Comparison of ENCODE assay signal across 12 cellular contexts in genomic region chr2:24315669-24316068, GRCh38. TPM values are rescaled to one million over a fixed set of nuclear protein-coding genes. Genes with fewer than 3 reads are reported as not detected.
DNase-seq lines count a peak whose midpoint lies in the region; ATAC-seq and TF ChIP-seq lines count a peak whose summit lies in the region.
"Had no signal": no experiment of that assay in that cellular context is flagged by ENCODE, and none has a peak within 500 bp of the region (broad histone marks: within the 10 kb centered on the region; RNA-seq: fewer than 3 reads in every experiment).

No MANE protein-coding gene starts in this region.

- H3F3A ChIP-seq in OCI-LY1 (ENCODE audit: insufficient read depth, low read length), result no peaks in the 10 kb centered on the region

- H3K4me3 ChIP-seq in CD4-positive, alpha-beta memory T cell (ENCODE audit: low read length in 2 of 2), result no peak overlapping the region
- H3K4me3 ChIP-seq in OCI-LY1 (ENCODE audit: low read depth, low read length, poor library complexity, severe bottlenecking), result no peak overlapping the region
- no peak overlapping the region for H3K4me3 ChIP-seq in coronary artery
- H3K4me3 ChIP-seq: SJSA1 had no signal

- H3K27ac Mint-ChIP-seq in CD4-positive, alpha-beta memory T cell, result peak overlapping the region in 4 of 7 donors; percentile 26 to 77 (median 47)
- H3K27ac Mint-ChIP-seq in T-helper 2 cell treated with Interferon-gamma antibody and Interleukin-4, amounts not matched to agents 5 μg/mL and 100 μg/mL, for 36 hours, result no peak overlapping the region
- H3K27ac Mint-ChIP-seq: CD4-positive, alpha-beta T cell had no signal

- H3K9ac ChIP-seq in OCI-LY1 (ENCODE audit: low read length), result peak overlapping the region; percentile 41; the same call in 1 of the 2 replicates

- no peak overlapping the region for H2AFZ ChIP-seq in OCI-LY1 (ENCODE audit: low read length)

- ATAC-seq in GM18867 (IDR thresholded peaks at IDR 0.05; ENCODE audit: unreplicated experiment) (peak; percentile 60), HG02623 (IDR thresholded peaks at IDR 0.05; ENCODE audit: unreplicated experiment) (peak; percentile 56)

- H3K9me2 ChIP-seq in OCI-LY1 (ENCODE audit: low read depth, low read length), result no peaks in the 10 kb centered on the region

- no peak overlapping the region for H3K4me3 Mint-ChIP-seq in CD4-positive, alpha-beta memory T cell
- H3K4me3 Mint-ChIP-seq in T-helper 2 cell treated with Interferon-gamma antibody and Interleukin-4, amounts not matched to agents 5 μg/mL and 100 μg/mL, for 36 hours, result no peak overlapping the region
- H3K4me3 Mint-ChIP-seq: CD4-positive, alpha-beta T cell had no signal

- no peaks in the 10 kb centered on the region for H3K9me3 ChIP-seq in CD4-positive, alpha-beta memory T cell (ENCODE audit: control insufficient read depth in 1 of 2, low read length in 2 of 2)
- no peaks in the 10 kb centered on the region for H3K9me3 ChIP-seq in OCI-LY1 (ENCODE audit: low read length)
- H3K9me3 ChIP-seq: SJSA1 had no signal

- H3K9me3 Mint-ChIP-seq in CD4-positive, alpha-beta memory T cell, result no peaks in the 10 kb centered on the region
- no peaks in the 10 kb centered on the region for H3K9me3 Mint-ChIP-seq in T-helper 2 cell treated with Interferon-gamma antibody and Interleukin-4, amounts not matched to agents 5 μg/mL and 100 μg/mL, for 36 hours
- H3K9me3 Mint-ChIP-seq: CD4-positive, alpha-beta T cell had no signal

- peaks cover 6% of the 10 kb centered on the region for H3K4me1 ChIP-seq in CD4-positive, alpha-beta memory T cell (ENCODE audit: insufficient read depth, low read length)
- peaks cover 35% of the 10 kb centered on the region for H3K4me1 ChIP-seq in OCI-LY1 (ENCODE audit: insufficient read depth, low read length, severe bottlenecking)

- TF ChIP-seq CTCF in OCI-LY1 (IDR thresholded peaks at IDR 0.05; ENCODE audit: low read length) (no peak), coronary artery (IDR thresholded peaks at IDR 0.05) (no peak)

- DNase-seq in CD4-positive, alpha-beta memory T cell, result no peak
- DNase-seq in iPS-NIHi7 (ENCODE audit: extremely low spot score), result no peak
- DNase-seq in iPS-NIHi11 (ENCODE audit: low spot score), result no peak
- DNase-seq in coronary artery (ENCODE audit: low spot score), result no peak
- DNase-seq in T-helper 2 cell treated with Interferon-gamma antibody and Interleukin-4, amounts not matched to agents 5 μg/mL and 100 μg/mL, for 36 hours (ENCODE audit: low spot score), result no peak
- DNase-seq: activated CD8-positive, alpha-beta memory T cell treated with anti-CD3 and anti-CD28 coated beads, Interleukin-2, amount 50 U/mL, for 48 hours; CD4-positive, alpha-beta T cell; GOT3 had no signal

- peaks cover 19 to 40% (median 33%) of the 10 kb centered on the region in 4 donors for H3K4me1 Mint-ChIP-seq in CD4-positive, alpha-beta memory T cell
- peaks cover 3% of the 10 kb centered on the region for H3K4me1 Mint-ChIP-seq in T-helper 2 cell treated with Interferon-gamma antibody and Interleukin-4, amounts not matched to agents 5 μg/mL and 100 μg/mL, for 36 hours (ENCODE audit: low read depth)

- no peaks in the 10 kb centered on the region for H3K27me3 ChIP-seq in CD4-positive, alpha-beta memory T cell (ENCODE audit: insufficient read depth, low read length)
- no peaks in the 10 kb centered on the region for H3K27me3 ChIP-seq in OCI-LY1 (ENCODE audit: insufficient read depth, low read length)
- H3K27me3 ChIP-seq: SJSA1 had no signal

- peak overlapping the region; percentile 49; the same call in 1 of the 2 replicates for H3K4me2 ChIP-seq in OCI-LY1 (ENCODE audit: low read length)

- POLR2A ChIA-PET in CD4-positive, alpha-beta memory T cell (lab: Charles Lee; ENCODE audit: partially characterized antibody), result no interaction called here

- peaks cover 11% of the 10 kb centered on the region for H3K36me3 ChIP-seq in CD4-positive, alpha-beta memory T cell (ENCODE audit: insufficient read depth, low read length)
- H3K36me3 ChIP-seq in OCI-LY1 (ENCODE audit: insufficient read depth, low read length), result peaks cover 39% of the 10 kb centered on the region

- CTCF ChIA-PET in CD4-positive, alpha-beta memory T cell (lab: Charles Lee; ENCODE audit: partially characterized antibody), result no interaction called here

- intact Hi-C loops in CD4-positive, alpha-beta memory T cell (cut with micrococcal nuclease), result no loop called here

- no peaks in the 10 kb centered on the region for H4K20me1 ChIP-seq in OCI-LY1 (ENCODE audit: insufficient read depth, low read length)

- no peak overlapping the region for H3K27ac ChIP-seq in CD4-positive, alpha-beta memory T cell (ENCODE audit: low read depth, low read length)
- peak overlapping the region; percentile 85 for H3K27ac ChIP-seq in OCI-LY1 (ENCODE audit: low read depth, low read length, poor library complexity, severe bottlenecking)
- H3K27ac ChIP-seq in coronary artery, result no peak overlapping the region
- H3K27ac ChIP-seq: SJSA1 had no signal

- peaks cover 15 to 34% of the 10 kb centered on the region in 2 donors for H3K36me3 Mint-ChIP-seq in CD4-positive, alpha-beta memory T cell
- peaks cover 7% of the 10 kb centered on the region for H3K36me3 Mint-ChIP-seq in T-helper 2 cell treated with Interferon-gamma antibody and Interleukin-4, amounts not matched to agents 5 μg/mL and 100 μg/mL, for 36 hours (ENCODE audit: low read depth)

- H3K27me3 Mint-ChIP-seq in CD4-positive, alpha-beta memory T cell, result no peaks in the 10 kb centered on the region
- H3K27me3 Mint-ChIP-seq in T-helper 2 cell treated with Interferon-gamma antibody and Interleukin-4, amounts not matched to agents 5 μg/mL and 100 μg/mL, for 36 hours (ENCODE audit: low read depth), result no peaks in the 10 kb centered on the region
- H3K27me3 Mint-ChIP-seq: CD4-positive, alpha-beta T cell had no signal

- H3K79me2 ChIP-seq in OCI-LY1 (ENCODE audit: insufficient read depth, low read length), result peaks cover 12% of the 10 kb centered on the region; the same call in 1 of the 2 replicates

RNA-seq across cellular contexts. Expression of gene ITSN2, which starts 44.7 kb away (rescaled TPM):
- total RNA-seq in CD4-positive, alpha-beta memory T cell, result 100 to 1,000 TPM; 133 to 135 TPM
- 10 to 100 TPM; 39.8 to 72.1 TPM for polyA plus RNA-seq in CD4-positive, alpha-beta memory T cell
